ENCODE assay signal across 14 cellular contexts in genomic region chr9:131282175-131282574, GRCh38. TPM values are rescaled to one million over a fixed set of nuclear protein-coding genes. Genes with fewer than 3 reads are reported as not detected.
DNase-seq lines count a peak whose midpoint lies in the region; ATAC-seq and TF ChIP-seq lines count a peak whose summit lies in the region.
"Had no signal": no experiment of that assay in that cellular context is flagged by ENCODE, and none has a peak within 500 bp of the region (broad histone marks: within the 10 kb centered on the region; RNA-seq: fewer than 3 reads in every experiment).

No MANE protein-coding gene starts in this region.

- peak overlapping the region; percentile 85 for H3K4me2 ChIP-seq in GM23338

- DNase-seq in CD14-positive monocyte (ENCODE audit: low spot score) (no peak), GM23338 (ENCODE audit: low spot score) (no peak), NCI-H510A treated with DMSO at 0.1 percent for 48 hours (lab: John Stamatoyannopoulos, UW) (no peak), GM20000 (ENCODE audit: low spot score) (no peak)
- no peak for DNase-seq in natural killer cell treated with Interleukin-12 subunit alpha and Interleukin-12 subunit beta and Interleukin-15 and Interleukin-18, amount 100 ng/mL, for 72 hours (ENCODE audit: low spot score)
- DNase-seq: body of pancreas; effector CD4-positive, alpha-beta T cell; foreskin keratinocyte; kidney glomerular epithelial cell; NCI-H2171; small intestine had no signal

- H3K4me3 Mint-ChIP-seq in CD14-positive monocyte (peak overlapping the region; percentile 2 to 88), GM23338 (peak overlapping the region; percentile 61)
- H3K4me3 Mint-ChIP-seq in dendritic cell treated with granulocyte-macrophage colony-stimulating factor and Interleukin-4, amounts not matched to agents 40 ng/mL and 50 ng/mL, for 4 days: peak overlapping the region; percentile 11
- H3K4me3 Mint-ChIP-seq in natural killer cell treated with Interleukin-12 subunit alpha and Interleukin-12 subunit beta and Interleukin-15 and Interleukin-18, amount 100 ng/mL, for 72 hours: peak overlapping the region; percentile 78

- H3K27ac Mint-ChIP-seq in CD14-positive monocyte: no peak overlapping the region
- H3K27ac Mint-ChIP-seq in GM23338: no peak overlapping the region
- peak overlapping the region; percentile 4 for H3K27ac Mint-ChIP-seq in dendritic cell treated with granulocyte-macrophage colony-stimulating factor and Interleukin-4, amounts not matched to agents 40 ng/mL and 50 ng/mL, for 4 days
- no peak overlapping the region for H3K27ac Mint-ChIP-seq in natural killer cell treated with Interleukin-12 subunit alpha and Interleukin-12 subunit beta and Interleukin-15 and Interleukin-18, amount 100 ng/mL, for 72 hours

- H3F3A ChIP-seq in GM23338 (replicated peaks; ENCODE audit: low read depth): peaks cover 14% of the 10 kb centered on the region; the same call in 1 of the 2 replicates

- H3K9me3 Mint-ChIP-seq in CD14-positive monocyte: peaks cover 0 to 10% (median 2%) of the 10 kb centered on the region in 7 donors
- H3K9me3 Mint-ChIP-seq in GM23338: no peaks in the 10 kb centered on the region
- no peaks in the 10 kb centered on the region for H3K9me3 Mint-ChIP-seq in dendritic cell treated with granulocyte-macrophage colony-stimulating factor and Interleukin-4, amounts not matched to agents 40 ng/mL and 50 ng/mL, for 4 days
- no peaks in the 10 kb centered on the region for H3K9me3 Mint-ChIP-seq in natural killer cell treated with Interleukin-12 subunit alpha and Interleukin-12 subunit beta and Interleukin-15 and Interleukin-18, amount 100 ng/mL, for 72 hours

- H3K27me3 ChIP-seq in GM23338 (ENCODE audit: insufficient read depth): peaks cover 16% of the 10 kb centered on the region

- H3K4me1 ChIP-seq in GM23338 (ENCODE audit: insufficient read depth): no peaks in the 10 kb centered on the region
- H3K4me1 ChIP-seq: foreskin keratinocyte had no signal

- ATAC-seq in GM23338: no peak
- no peak for ATAC-seq in natural killer cell treated with Interleukin-12 subunit alpha and Interleukin-12 subunit beta and Interleukin-15 and Interleukin-18, amount 100 ng/mL, for 72 hours
- ATAC-seq in HG02852 (IDR thresholded peaks at IDR 0.05; ENCODE audit: unreplicated experiment): no peak
- ATAC-seq: body of pancreas, foreskin keratinocyte had no signal

- H3K36me3 Mint-ChIP-seq in CD14-positive monocyte: peaks cover 0 to 9% of the 10 kb centered on the region in 2 donors
- no peaks in the 10 kb centered on the region for H3K36me3 Mint-ChIP-seq in GM23338 (ENCODE audit: low read depth)
- no peaks in the 10 kb centered on the region for H3K36me3 Mint-ChIP-seq in dendritic cell treated with granulocyte-macrophage colony-stimulating factor and Interleukin-4, amounts not matched to agents 40 ng/mL and 50 ng/mL, for 4 days (ENCODE audit: low read depth)
- H3K36me3 Mint-ChIP-seq in natural killer cell treated with Interleukin-12 subunit alpha and Interleukin-12 subunit beta and Interleukin-15 and Interleukin-18, amount 100 ng/mL, for 72 hours: no peaks in the 10 kb centered on the region

- H3K27me3 Mint-ChIP-seq in CD14-positive monocyte (ENCODE audit: low read depth in 3 of 3) (peaks cover 37 to 41% (median 39%) of the 10 kb centered on the region in 3 donors), GM23338 (ENCODE audit: insufficient read depth, low read depth, poor library complexity) (peaks cover 39% of the 10 kb centered on the region)
- H3K27me3 Mint-ChIP-seq in dendritic cell treated with granulocyte-macrophage colony-stimulating factor and Interleukin-4, amounts not matched to agents 40 ng/mL and 50 ng/mL, for 4 days: peaks cover 41% of the 10 kb centered on the region
- H3K27me3 Mint-ChIP-seq in natural killer cell treated with Interleukin-12 subunit alpha and Interleukin-12 subunit beta and Interleukin-15 and Interleukin-18, amount 100 ng/mL, for 72 hours: peaks cover 7 to 12% of the 10 kb centered on the region in 2 donors

- no peaks in the 10 kb centered on the region for H3K9me2 ChIP-seq in GM23338 (ENCODE audit: insufficient read depth)

- no peak overlapping the region for H3K27ac ChIP-seq in GM23338 (ENCODE audit: low read depth)
- H3K27ac ChIP-seq: body of pancreas, foreskin keratinocyte, SJCRH30 had no signal

- H3K4me3 ChIP-seq in GM23338: peak overlapping the region; percentile 79
- H3K4me3 ChIP-seq: body of pancreas had no signal

- intact Hi-C loops in CD14-positive monocyte (cut with micrococcal nuclease): no loop called here
- intact Hi-C loops in dendritic cell treated with granulocyte-macrophage colony-stimulating factor and Interleukin-4, amounts not matched to agents 40 ng/mL and 50 ng/mL, for 4 days (cut with micrococcal nuclease): no loop called here

- no peaks in the 10 kb centered on the region for H3K36me3 ChIP-seq in GM23338 (ENCODE audit: insufficient read depth)
- H3K36me3 ChIP-seq: SJCRH30 had no signal

- no peaks in the 10 kb centered on the region for H3K79me2 ChIP-seq in GM23338 (replicated peaks; ENCODE audit: insufficient read depth)

- no peak for TF ChIP-seq CTCF in CD14-positive monocyte (IDR thresholded peaks at IDR 0.05)
- TF ChIP-seq CTCF in GM23338 (conservative IDR thresholded peaks at IDR 0.05; ENCODE audit: low read depth in 2 of 2): no peak
- no peak for TF ChIP-seq CTCF in GM20000 (IDR thresholded peaks at IDR 0.05; ENCODE audit: extremely low read depth, missing control alignments)

- H4K20me1 ChIP-seq in GM23338 (replicated peaks; ENCODE audit: insufficient read depth): no peaks in the 10 kb centered on the region

- peaks cover 37% of the 10 kb centered on the region for H3K4me1 Mint-ChIP-seq in CD14-positive monocyte
- peaks cover 12% of the 10 kb centered on the region for H3K4me1 Mint-ChIP-seq in GM23338
- peaks cover 37% of the 10 kb centered on the region for H3K4me1 Mint-ChIP-seq in dendritic cell treated with granulocyte-macrophage colony-stimulating factor and Interleukin-4, amounts not matched to agents 40 ng/mL and 50 ng/mL, for 4 days (ENCODE audit: low read depth)
- H3K4me1 Mint-ChIP-seq in natural killer cell treated with Interleukin-12 subunit alpha and Interleukin-12 subunit beta and Interleukin-15 and Interleukin-18, amount 100 ng/mL, for 72 hours (ENCODE audit: low read depth in 2 of 2): peaks cover 15 to 25% of the 10 kb centered on the region in 2 donors

- peak overlapping the region; percentile 94; the same call in 1 of the 2 replicates for H2AFZ ChIP-seq in GM23338

TF ChIP-seq in GM23338, 12 proteins besides CTCF, POLR2A, EP300 and RAD21 (continues in another document):
- TF ChIP-seq EZH2 (IDR thresholded peaks at IDR 0.05; ENCODE audit: low read depth, unreplicated experiment) (no peak), POLR2AphosphoS5 (IDR thresholded peaks at IDR 0.05; ENCODE audit: low read depth) (no peak), REST (IDR thresholded peaks at IDR 0.05; ENCODE audit: unreplicated experiment) (no peak), EZH2phosphoT487 (IDR thresholded peaks at IDR 0.05; ENCODE audit: unreplicated experiment) (no peak)

RNA-seq across cellular contexts. Expression of gene FAM78A, which starts 5.9 kb away (rescaled TPM):
- polyA plus RNA-seq in CD14-positive monocyte (1 to 10 TPM; 6.4 to 7.2 TPM), GM23338 (2016; fragmentation: Nextera tagmentation; extraction: Ambion mirVana) (0.57 and 0.75 TPM in 2 replicates)
- 2.1 and 2.2 TPM in 2 replicates for total RNA-seq in GM23338 (2014; rRNA removed; shearing (Covaris generic))
- total RNA-seq in natural killer cell treated with Interleukin-12 subunit alpha and Interleukin-12 subunit beta and Interleukin-15 and Interleukin-18, amount 100 ng/mL, for 72 hours: 10 to 100 TPM; 46.2 to 53.3 TPM

RNA-seq across cellular contexts. Expression of gene PLPP7, which starts 7.3 kb away (rescaled TPM):
- 1 to 10 TPM; 1.5 to 3.1 TPM for polyA plus RNA-seq in CD14-positive monocyte
- 2.4 and 4.4 TPM in 2 replicates for total RNA-seq in GM23338 (2014; rRNA removed; shearing (Covaris generic))
- polyA plus RNA-seq in GM23338 (2016; fragmentation: Nextera tagmentation; extraction: Ambion mirVana): 1.6 and 2.0 TPM in 2 replicates
- total RNA-seq in natural killer cell treated with Interleukin-12 subunit alpha and Interleukin-12 subunit beta and Interleukin-15 and Interleukin-18, amount 100 ng/mL, for 72 hours: under 1 TPM in 1 of 2 donors, not detected in 1; 0.74 TPM
- total RNA-seq: foreskin keratinocyte had no signal
- polyA plus RNA-seq: foreskin keratinocyte had no signal

Comparison
In these comparisons a context has a peak if more than half of its experiments do, and no peak if none do; other contexts are left out.
1. H3K4me3 Mint-ChIP-seq: peak in every context shown above with its lines; median percentile 78 in natural killer cell treated with Interleukin-12 subunit alpha and Interleukin-12 subunit beta and Interleukin-15 and Interleukin-18, amount 100 ng/mL, for 72 hours; 61 in GM23338; 45 in CD14-positive monocyte; 11 in dendritic cell treated with granulocyte-macrophage colony-stimulating factor and Interleukin-4, amounts not matched to agents 40 ng/mL and 50 ng/mL, for 4 days.
2. RNA of gene FAM78A, which starts 5.9 kb away (total RNA-seq): 46.2 to 53.3 TPM in natural killer cell treated with Interleukin-12 subunit alpha and Interleukin-12 subunit beta and Interleukin-15 and Interleukin-18, amount 100 ng/mL, for 72 hours; 2.1 to 2.2 TPM in GM23338; every median in the first group is over 10 times any median in the second.